9 cellular contexts compared by ENCODE assay signal in the genomic region with DNA sequence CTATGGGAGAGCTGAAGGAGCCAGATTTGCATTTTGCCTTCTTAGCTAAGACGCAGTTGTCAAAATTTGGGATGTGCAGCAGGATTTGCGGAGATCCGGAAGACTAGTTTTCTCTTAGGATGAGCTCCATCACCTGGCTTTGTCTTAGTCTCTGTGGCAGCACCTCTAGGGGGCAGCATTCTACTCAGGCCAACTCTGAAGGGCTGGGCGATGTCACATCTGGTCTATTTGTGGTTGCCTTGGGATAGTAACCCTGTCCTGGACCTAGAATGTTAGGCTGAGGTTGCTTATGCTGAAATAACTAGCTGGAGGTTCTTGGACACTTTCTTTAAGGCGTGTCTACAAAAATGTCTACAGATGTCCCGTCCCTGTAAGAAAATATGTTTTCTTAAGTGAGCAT.
DNase-seq lines count a peak whose midpoint lies in the region; ATAC-seq and TF ChIP-seq lines count a peak whose summit lies in the region.
"Had no signal": no experiment of that assay in that cellular context is flagged by ENCODE, and none has a peak within 500 bp of the region (broad histone marks: within the 10 kb centered on the region; RNA-seq: fewer than 3 reads in every experiment).

No MANE protein-coding gene starts in this region.

- H3K4me1 ChIP-seq in BE2C, result no peaks in the 10 kb centered on the region

- no peaks in the 10 kb centered on the region for H3K27me3 Mint-ChIP-seq in naive thymus-derived CD8-positive, alpha-beta T cell

- ATAC-seq in naive thymus-derived CD8-positive, alpha-beta T cell, result no peak
- ATAC-seq in GM21423 (IDR thresholded peaks at IDR 0.05; ENCODE audit: unreplicated experiment), result no peak

- H3K4me3 Mint-ChIP-seq in naive thymus-derived CD8-positive, alpha-beta T cell, result no peak overlapping the region

- H3K27ac Mint-ChIP-seq in naive thymus-derived CD8-positive, alpha-beta T cell, result no peak overlapping the region

- TF ChIP-seq CTCF in BE2C (IDR thresholded peaks at IDR 0.05; ENCODE audit: low read depth, low read length), result peak; percentile 87
- peak; percentile 43 for TF ChIP-seq CTCF in GM13977 (IDR thresholded peaks at IDR 0.05; ENCODE audit: extremely low read depth, insufficient read depth, missing control alignments)

- POLR2A ChIA-PET in naive thymus-derived CD8-positive, alpha-beta T cell (lab: Charles Lee), result no interaction called here

- no peaks in the 10 kb centered on the region for H3K9me3 ChIP-seq in BE2C

- no peaks in the 10 kb centered on the region for H3K4me1 Mint-ChIP-seq in naive thymus-derived CD8-positive, alpha-beta T cell

- H3K4me3 ChIP-seq in BE2C (ENCODE audit: low read depth, low read length), result no peak overlapping the region

- H3K27me3 ChIP-seq in BE2C, result no peaks in the 10 kb centered on the region

- peaks cover 0 to 10% (median 0%) of the 10 kb centered on the region in 9 donors for H3K9me3 Mint-ChIP-seq in naive thymus-derived CD8-positive, alpha-beta T cell

- in situ Hi-C loops in GM13977 (cut with MboI; ENCODE audit: low pct_unique_long_range_greater_than_20kb, low sequenced_read_pairs, unreplicated experiment), result no loop called here

- no peaks in the 10 kb centered on the region for H3K36me3 ChIP-seq in BE2C

- DNase-seq in BE2C (peak; percentile 60), GM13977 (ENCODE audit: low spot score) (no peak), RPMI7951 (ENCODE audit: low read depth) (peak; percentile 21), iPS DF 4.7 (ENCODE audit: extremely low read depth, low spot score) (peak; percentile 72), cerebellar cortex (ENCODE audit: low spot score) (no peak), NCI-H1436 (lab: John Stamatoyannopoulos, UW) (no peak)
- DNase-seq in naive thymus-derived CD8-positive, alpha-beta T cell, result no peak
- DNase-seq: T-helper 1 cell had no signal

- no peaks in the 10 kb centered on the region for H3K36me3 Mint-ChIP-seq in naive thymus-derived CD8-positive, alpha-beta T cell

Comparison
In these comparisons a context has a peak if more than half of its experiments do, and no peak if none do; other contexts are left out.
1. DNase-seq: peak in BE2C (single experiment), RPMI7951 (single experiment) and iPS DF 4.7 (single experiment); none in GM13977 (single experiment), naive thymus-derived CD8-positive, alpha-beta T cell (0 of 10), cerebellar cortex (single experiment) and NCI-H1436 (single experiment).